30 cellular contexts compared by ENCODE assay signal in the genomic region with DNA sequence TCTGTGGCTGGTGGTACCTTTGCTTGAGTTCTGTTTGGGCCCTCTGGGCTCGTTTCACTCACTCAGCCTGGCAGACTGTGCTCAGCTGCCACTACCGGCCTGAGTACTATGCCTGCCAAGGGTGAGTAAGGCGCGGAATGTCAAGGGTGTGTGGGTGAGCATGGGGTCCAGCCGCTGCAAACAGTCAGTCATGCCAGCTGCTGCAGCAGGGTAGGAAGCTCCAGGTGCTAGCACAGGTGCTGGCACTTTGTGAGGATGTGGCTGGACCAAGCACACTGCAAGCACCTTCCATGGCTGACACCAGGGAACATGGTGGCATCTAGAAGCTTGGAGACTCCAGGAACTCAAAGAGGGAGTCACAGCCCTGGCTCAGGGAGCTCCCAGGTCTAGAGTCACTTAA.
"Had no signal": no experiment of that assay in that cellular context is flagged by ENCODE, and none has a peak within 500 bp of the region (broad histone marks: within the 10 kb centered on the region; RNA-seq: fewer than 3 reads in every experiment).

No MANE protein-coding gene starts in this region.

- H3K9me3 ChIP-seq: ovary, psoas muscle, testis, transverse colon, vagina had no signal

- H3K36me3 Mint-ChIP-seq: naive thymus-derived CD4-positive, alpha-beta T cell; natural killer cell; neural progenitor cell; stimulated activated naive B cell treated with anti-CD40 and anti-IgM and Interleukin-4, amounts not matched to agents 10 μg/mL and 1 μg/mL and 100 μg/mL, for 72 hours; type B pancreatic cell had no signal

- H3K36me3 ChIP-seq: neural progenitor cell, ovary, spleen, suprapubic skin, tibial artery, transverse colon, vagina had no signal

- H3K4me2 ChIP-seq: neural progenitor cell, smooth muscle cell had no signal

- H2AFZ ChIP-seq: neural progenitor cell, parathyroid adenoma had no signal

- H3K9me3 Mint-ChIP-seq: stimulated activated naive CD8-positive, alpha-beta T cell treated with anti-CD3 and anti-CD28 coated beads, Interleukin-15, Interleukin-2, amounts not matched to agents 100 ng/mL and 50 ng/mL, for 24 hours; type B pancreatic cell had no signal

- H3K27ac Mint-ChIP-seq: naive thymus-derived CD4-positive, alpha-beta T cell; natural killer cell; nephron; neural progenitor cell; progenitor cell of endocrine pancreas; stimulated activated naive B cell treated with anti-CD40 and anti-IgM and Interleukin-4, amounts not matched to agents 10 μg/mL and 1 μg/mL and 100 μg/mL, for 72 hours; stimulated activated naive CD8-positive, alpha-beta T cell treated with anti-CD3 and anti-CD28 coated beads, Interleukin-15, Interleukin-2, amounts not matched to agents 100 ng/mL and 50 ng/mL, for 24 hours; type B pancreatic cell had no signal

- H3K4me1 Mint-ChIP-seq: naive thymus-derived CD4-positive, alpha-beta T cell; natural killer cell; nephron; neural progenitor cell; stimulated activated naive B cell treated with anti-CD40 and anti-IgM and Interleukin-4, amounts not matched to agents 10 μg/mL and 1 μg/mL and 100 μg/mL, for 72 hours had no signal

- H3K4me3 ChIP-seq: neural progenitor cell, ovary, psoas muscle, skin epidermis, smooth muscle cell, spleen, suprapubic skin, testis, tibial artery, transverse colon, vagina had no signal

- H3K27me3 ChIP-seq: neural progenitor cell, ovary, spleen, suprapubic skin, testis, tibial artery, transverse colon, vagina had no signal

- ATAC-seq: naive thymus-derived CD4-positive, alpha-beta T cell; natural killer cell; psoas muscle; right cardiac atrium; sciatic nerve; stimulated activated naive B cell treated with anti-CD40 and anti-IgM and Interleukin-4, amounts not matched to agents 10 μg/mL and 1 μg/mL and 100 μg/mL, for 72 hours had no signal

- H3K4me1 ChIP-seq: neural progenitor cell, parathyroid adenoma, psoas muscle, spleen, suprapubic skin, testis, tibial artery, transverse colon, vagina had no signal

- H3K27me3 Mint-ChIP-seq: progenitor cell of endocrine pancreas; stimulated activated naive B cell treated with anti-CD40 and anti-IgM and Interleukin-4, amounts not matched to agents 10 μg/mL and 1 μg/mL and 100 μg/mL, for 72 hours; stimulated activated naive CD8-positive, alpha-beta T cell treated with anti-CD3 and anti-CD28 coated beads, Interleukin-15, Interleukin-2, amounts not matched to agents 100 ng/mL and 50 ng/mL, for 24 hours; type B pancreatic cell had no signal

- FAIRE-seq: urothelium cell line had no signal

- H3K27ac ChIP-seq: neural progenitor cell, ovary, parathyroid adenoma, psoas muscle, skin epidermis, spleen, suprapubic skin, testis, tibial artery, transverse colon, vagina had no signal

- H3K4me3 Mint-ChIP-seq: naive thymus-derived CD4-positive, alpha-beta T cell; natural killer cell; nephron; neural progenitor cell; stimulated activated naive B cell treated with anti-CD40 and anti-IgM and Interleukin-4, amounts not matched to agents 10 μg/mL and 1 μg/mL and 100 μg/mL, for 72 hours; stimulated activated naive CD8-positive, alpha-beta T cell treated with anti-CD3 and anti-CD28 coated beads, Interleukin-15, Interleukin-2, amounts not matched to agents 100 ng/mL and 50 ng/mL, for 24 hours; type B pancreatic cell had no signal

- DNase-seq: naive thymus-derived CD4-positive, alpha-beta T cell; natural killer cell; occipital lobe; ovary; psoas muscle; right cardiac atrium; spleen; stimulated activated CD4-positive, alpha-beta T cell treated with anti-CD3 and anti-CD28 coated beads, Interleukin-12 subunit alpha, Interleukin-12 subunit beta, amount 100 ng/mL, for 4 hours; stimulated activated CD4-positive, alpha-beta T cell treated with anti-CD3 and anti-CD28 coated beads, Interleukin-1b, Interleukin-23, amount 100 ng/mL, for 48 hours; stimulated activated CD4-positive, alpha-beta T cell treated with anti-CD3 and anti-CD28 coated beads, Interleukin-4, amount 100 ng/mL, for 1 hour; stimulated activated CD4-positive, alpha-beta T cell treated with anti-CD3 and anti-CD28 coated beads, Interleukin-4, amount 100 ng/mL, for 4 hours; stimulated activated CD8-positive, alpha-beta memory T cell treated with anti-CD3 and anti-CD28 coated beads, Interleukin-4, amount 100 ng/mL, for 48 hours; stimulated activated naive B cell treated with anti-CD40 and anti-IgM and Interleukin-4, amounts not matched to agents 10 μg/mL and 1 μg/mL and 100 μg/mL, for 72 hours; stimulated activated naive CD4-positive, alpha-beta T cell treated with Interleukin-2 at 50 U/mL for 16 hours; substantia nigra; testis; tibial artery; transverse colon had no signal

- H3K79me2 ChIP-seq: parathyroid adenoma had no signal

- H3K9ac ChIP-seq: neural progenitor cell, parathyroid adenoma had no signal
